In the genomic region with DNA sequence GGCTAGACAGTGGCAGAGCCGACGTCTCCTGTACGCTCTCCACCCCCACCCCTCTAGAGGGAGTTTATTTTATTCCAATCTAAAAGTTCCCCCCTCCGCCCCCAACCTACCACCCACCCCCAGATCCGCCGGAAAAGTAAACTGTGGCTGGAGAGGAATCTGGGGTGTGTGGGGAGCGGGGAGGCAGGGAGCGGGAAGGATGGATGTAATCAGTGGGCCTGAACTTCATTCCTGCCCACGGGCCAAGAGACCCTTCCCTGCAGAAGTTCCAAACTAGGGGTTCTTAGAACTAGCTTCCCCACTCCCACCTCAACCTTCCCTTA, we compare ENCODE assay signal across 8 cellular contexts. TPM values are rescaled to one million over a fixed set of nuclear protein-coding genes. Genes with fewer than 3 reads are reported as not detected.
A peak's percentile ranks its signal among the peaks of the same experiment; 100 is the strongest.
DNase-seq lines count a peak whose midpoint lies in the region; ATAC-seq and TF ChIP-seq lines count a peak whose summit lies in the region.

No MANE protein-coding gene starts in this region.

- TF ChIP-seq POLR2A in esophagus muscularis mucosa (IDR thresholded peaks at IDR 0.05; ENCODE audit: low read depth): no peak

- peak overlapping the region; percentile 65 for H3K4me2 ChIP-seq in parathyroid adenoma (ENCODE audit: low read length)

- peak overlapping the region; percentile 85 for H3K27ac Mint-ChIP-seq in CD8-positive, alpha-beta T cell

- peak overlapping the region; percentile 76 for H3K4me3 Mint-ChIP-seq in CD8-positive, alpha-beta T cell

- H3K27me3 Mint-ChIP-seq in CD8-positive, alpha-beta T cell (ENCODE audit: low read depth): no peaks in the 10 kb centered on the region

- peaks cover 20% of the 10 kb centered on the region for H3K36me3 Mint-ChIP-seq in CD8-positive, alpha-beta T cell

- POLR2A ChIA-PET in CD8-positive, alpha-beta T cell (lab: Charles Lee): interaction anchor here (0.5 kb wide), 1 partner anchor 124 kb away, joined by 3 read pairs; no protein-coding TSS in a partner anchor

- H3K4me1 Mint-ChIP-seq in CD8-positive, alpha-beta T cell (ENCODE audit: low read depth): peaks cover 48% of the 10 kb centered on the region

- no peaks in the 10 kb centered on the region for H3K27me3 ChIP-seq in CD8-positive, alpha-beta T cell (ENCODE audit: insufficient read depth, low read length)
- H3K27me3 ChIP-seq in RWPE2 (ENCODE audit: insufficient read depth, poor library complexity, severe bottlenecking) (no peaks in the 10 kb centered on the region), esophagus muscularis mucosa (no peaks in the 10 kb centered on the region), parathyroid adenoma (ENCODE audit: control insufficient read depth, insufficient read depth, low read length) (no peaks in the 10 kb centered on the region)

- H3K9ac ChIP-seq in parathyroid adenoma: no peak overlapping the region

- no peaks in the 10 kb centered on the region for H3K9me3 ChIP-seq in CD8-positive, alpha-beta T cell (ENCODE audit: low read length)
- H3K9me3 ChIP-seq in RWPE2 (ENCODE audit: severe bottlenecking) (no peaks in the 10 kb centered on the region), esophagus muscularis mucosa (no peaks in the 10 kb centered on the region), parathyroid adenoma (ENCODE audit: control insufficient read depth, low read length) (no peaks in the 10 kb centered on the region)

- H3K4me3 ChIP-seq in CD8-positive, alpha-beta T cell (ENCODE audit: low read depth, low read length): peak overlapping the region; percentile 20
- H3K4me3 ChIP-seq in RWPE2 (ENCODE audit: severe bottlenecking) (peak overlapping the region; percentile 79), esophagus muscularis mucosa (peak overlapping the region; percentile 88 to 99 (median 96)), parathyroid adenoma (ENCODE audit: low read depth, low read length) (peak overlapping the region; percentile 91)

- H3K36me3 ChIP-seq in CD8-positive, alpha-beta T cell (ENCODE audit: insufficient read depth, low read length): no peaks in the 10 kb centered on the region
- no peaks in the 10 kb centered on the region for H3K36me3 ChIP-seq in RWPE2 (ENCODE audit: low read depth)
- no peaks in the 10 kb centered on the region for H3K36me3 ChIP-seq in esophagus muscularis mucosa
- no peaks in the 10 kb centered on the region for H3K36me3 ChIP-seq in parathyroid adenoma (ENCODE audit: control insufficient read depth, insufficient read depth, low read length)

- WGBS in esophagus muscularis mucosa: 15% methylated on average over 9 of the region's 9 CpGs

- TF ChIP-seq CTCF in CD8-positive, alpha-beta T cell (IDR thresholded peaks at IDR 0.05): no peak
- TF ChIP-seq CTCF in RWPE2 (IDR thresholded peaks at IDR 0.05; ENCODE audit: poor library complexity, severe bottlenecking): no peak
- peak in 1 of 3 experiments; percentile 11 for TF ChIP-seq CTCF in esophagus muscularis mucosa (IDR thresholded peaks at IDR 0.05)
- TF ChIP-seq CTCF in parathyroid adenoma (IDR thresholded peaks at IDR 0.05): no peak

- peaks cover 30% of the 10 kb centered on the region for H3K79me2 ChIP-seq in parathyroid adenoma

- intact Hi-C loops in CD8-positive, alpha-beta T cell (cut with DNase I, micrococcal nuclease): no loop called here
- intact Hi-C loops in esophagus muscularis mucosa (cut with DNase I): no loop called here

- peak overlapping the region; percentile 90 for H2AFZ ChIP-seq in parathyroid adenoma

- peak overlapping the region; percentile 94 for H3K27ac ChIP-seq in CD8-positive, alpha-beta T cell (ENCODE audit: low read depth, low read length)
- peak overlapping the region; percentile 98 for H3K27ac ChIP-seq in RWPE2 (ENCODE audit: poor library complexity, severe bottlenecking)
- peak overlapping the region; percentile 99 to 100 (median 100) for H3K27ac ChIP-seq in esophagus muscularis mucosa (replicated peaks in 1 of 4)
- H3K27ac ChIP-seq in parathyroid adenoma: peak overlapping the region; percentile 80

- TF ChIP-seq EP300 in esophagus muscularis mucosa (IDR thresholded peaks at IDR 0.05): no peak

- DNase-seq in CD8-positive, alpha-beta T cell: no peak
- no peak for DNase-seq in RWPE2 (ENCODE audit: low spot score)
- no peak for DNase-seq in esophagus muscularis mucosa (ENCODE audit: extremely low spot score)
- DNase-seq in stimulated activated naive CD4-positive, alpha-beta T cell (lab: John Stamatoyannopoulos, UW): no peak
- DNase-seq in NCI-H2029 (lab: John Stamatoyannopoulos, UW): no peak

- no peak for ATAC-seq in CD8-positive, alpha-beta T cell
- ATAC-seq in RWPE2 (ENCODE audit: low read depth) (no peak), GM21528 (IDR thresholded peaks at IDR 0.05; ENCODE audit: low FRiP score, unreplicated experiment) (no peak), GM19467 (IDR thresholded peaks at IDR 0.05; ENCODE audit: unreplicated experiment) (no peak)

- H3K4me1 ChIP-seq in CD8-positive, alpha-beta T cell (ENCODE audit: insufficient read depth, low read length): peaks cover 37% of the 10 kb centered on the region
- H3K4me1 ChIP-seq in RWPE2 (ENCODE audit: insufficient read depth, poor library complexity, severe bottlenecking) (peaks cover 29% of the 10 kb centered on the region), esophagus muscularis mucosa (peaks cover 39 to 49% (median 46%) of the 10 kb centered on the region in 4 donors), parathyroid adenoma (peaks cover 34% of the 10 kb centered on the region)

- no peaks in the 10 kb centered on the region for H3K9me3 Mint-ChIP-seq in CD8-positive, alpha-beta T cell

- CTCF ChIA-PET in CD8-positive, alpha-beta T cell (lab: Charles Lee): no interaction called here

RNA-seq across cellular contexts. Expression of a gene that starts 0.5 kb away (rescaled TPM):
- total RNA-seq in CD8-positive, alpha-beta T cell: 100 to 1,000 TPM; 535 TPM
- 100 to 1,000 TPM in 1 of 4 donors, 10 to 100 TPM in 3; 27.8 to 183 (median 45.4) TPM for total RNA-seq in esophagus muscularis mucosa

RNA-seq across cellular contexts. Expression of a gene that starts 38.5 kb away (rescaled TPM):
- not detected for total RNA-seq in CD8-positive, alpha-beta T cell
- total RNA-seq in esophagus muscularis mucosa: 1 to 10 TPM in 1 of 4 donors, not detected in 3; 1.3 TPM

RNA-seq across cellular contexts. Expression of a gene that starts 46.5 kb away (rescaled TPM):
- 1 to 10 TPM; 1.8 to 2.3 TPM for total RNA-seq in CD8-positive, alpha-beta T cell
- total RNA-seq in esophagus muscularis mucosa: 1 to 10 TPM; 1.7 to 8.6 (median 3.9) TPM

RNA-seq across cellular contexts. Expression of a gene that starts 46.5 kb away (rescaled TPM):
- total RNA-seq in CD8-positive, alpha-beta T cell: 10 to 100 TPM; 13.9 to 20.2 TPM
- 10 to 100 TPM; 53.7 to 88.7 (median 67.8) TPM for total RNA-seq in esophagus muscularis mucosa

Comparison
In these comparisons a context has a peak if more than half of its experiments do, and no peak if none do; other contexts are left out.
1. H3K4me3 ChIP-seq: peak in every context shown above with its lines; median percentile 96 in esophagus muscularis mucosa; 91 in parathyroid adenoma; 79 in RWPE2; 20 in CD8-positive, alpha-beta T cell.